In the genomic region with DNA sequence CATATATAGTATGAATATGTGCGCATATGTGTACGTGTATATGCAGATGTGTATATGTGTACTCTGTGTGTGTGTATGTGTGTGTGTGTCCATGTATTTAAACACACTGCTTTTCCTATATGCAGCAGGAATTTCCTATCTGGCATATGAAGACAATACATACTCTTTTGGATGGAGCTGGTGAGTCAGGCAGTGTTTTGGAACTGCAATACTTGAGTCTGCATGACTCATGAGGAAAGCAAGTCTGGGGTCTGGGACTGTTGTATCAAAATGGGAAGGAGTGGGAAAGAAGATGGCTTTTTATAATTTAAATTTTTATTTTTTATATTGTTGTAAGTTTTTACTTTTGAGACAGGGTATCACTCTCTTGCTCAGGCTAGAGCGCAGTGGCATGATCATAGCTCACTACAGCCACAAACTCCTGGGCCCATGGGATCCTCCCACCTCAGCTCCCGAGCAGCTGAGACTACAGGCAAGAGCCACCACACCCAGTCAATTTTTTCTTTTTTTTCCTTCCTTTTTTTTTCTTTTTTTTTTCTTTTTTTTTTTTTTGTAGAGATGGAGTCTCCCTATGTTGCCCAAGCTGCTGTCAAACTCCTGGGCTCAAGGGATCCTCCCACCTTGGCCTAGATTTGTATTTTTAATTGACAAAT, we compare ENCODE assay signal across 12 cellular contexts.
DNase-seq lines count a peak whose midpoint lies in the region; ATAC-seq and TF ChIP-seq lines count a peak whose summit lies in the region.
"Had no signal": no experiment of that assay in that cellular context is flagged by ENCODE, and none has a peak within 500 bp of the region (broad histone marks: within the 10 kb centered on the region; RNA-seq: fewer than 3 reads in every experiment).

No MANE protein-coding gene starts in this region.

- no peaks in the 10 kb centered on the region for H3K9me3 ChIP-seq in SK-N-SH
- no peaks in the 10 kb centered on the region for H3K9me3 ChIP-seq in smooth muscle cell (replicated peaks; ENCODE audit: low read depth)
- H3K9me3 ChIP-seq in left ventricle myocardium inferior (replicated peaks) = no peaks in the 10 kb centered on the region

- no peak for TF ChIP-seq EP300 in SK-N-SH (IDR thresholded peaks at IDR 0.05; ENCODE audit: borderline replicate concordance in 1 of 2, low read depth in 1 of 2, low read length in 1 of 2)

- H3K27me3 Mint-ChIP-seq in activated T-cell treated with anti-CD3 and anti-CD28 coated beads, Interleukin-2, amount 50 U/mL, for 24 hours = no peaks in the 10 kb centered on the region

- TF ChIP-seq CTCF in SK-N-SH (IDR thresholded peaks at IDR 0.05) = no peak
- TF ChIP-seq CTCF in smooth muscle cell (IDR thresholded peaks at IDR 0.05; ENCODE audit: borderline replicate concordance, insufficient read depth, poor library complexity, severe bottlenecking) = no peak
- no peak for TF ChIP-seq CTCF in left ventricle myocardium inferior (IDR thresholded peaks at IDR 0.05; ENCODE audit: borderline replicate concordance)

- H3K27ac ChIP-seq in SK-N-SH (ENCODE audit: low read depth in 2 of 2, low read length in 1 of 2) (peak overlapping the region in 1 of 2 experiments; percentile 81; a peak in 2 of 4 replicates), smooth muscle cell (ENCODE audit: low read depth) (peak overlapping the region; percentile 92), left ventricle myocardium inferior (replicated peaks) (no peak overlapping the region)
- H3K27ac ChIP-seq: parathyroid adenoma had no signal

- H3K27me3 ChIP-seq in SK-N-SH (ENCODE audit: insufficient read depth) (no peaks in the 10 kb centered on the region), smooth muscle cell (ENCODE audit: low read depth) (no peaks in the 10 kb centered on the region), left ventricle myocardium inferior (ENCODE audit: low read depth) (no peaks in the 10 kb centered on the region)

- no peak overlapping the region for H3K4me3 Mint-ChIP-seq in activated T-cell treated with anti-CD3 and anti-CD28 coated beads, Interleukin-2, amount 50 U/mL, for 24 hours

- H3K9ac ChIP-seq in SK-N-SH = no peak overlapping the region; the same call in 1 of the 2 replicates
- H3K9ac ChIP-seq in smooth muscle cell (ENCODE audit: low read depth) = no peak overlapping the region
- H3K9ac ChIP-seq: parathyroid adenoma had no signal

- H3F3A ChIP-seq in SK-N-SH (replicated peaks; ENCODE audit: insufficient read depth) = peaks cover 18% of the 10 kb centered on the region
- H3F3A ChIP-seq in smooth muscle cell (ENCODE audit: low read depth) = peaks cover 24% of the 10 kb centered on the region

- H3K4me3 ChIP-seq in SK-N-SH (ENCODE audit: low read depth in 2 of 2, low read length in 1 of 2) = no peak overlapping the region
- H3K4me3 ChIP-seq in smooth muscle cell = no peak overlapping the region
- no peak overlapping the region for H3K4me3 ChIP-seq in left ventricle myocardium inferior
- H3K4me3 ChIP-seq: GM12878 had no signal

- H3K36me3 ChIP-seq in SK-N-SH (replicated peaks in 1 of 2; ENCODE audit: control insufficient read depth in 1 of 2, insufficient read depth in 2 of 2, low read length in 1 of 2) (peaks cover 0 to 3% of the 10 kb centered on the region in 2 experiments), smooth muscle cell (ENCODE audit: low read depth) (no peaks in the 10 kb centered on the region), left ventricle myocardium inferior (no peaks in the 10 kb centered on the region)

- 48% methylated on average over 4 of the region's 4 CpGs for WGBS in SK-N-SH (ENCODE audit: low lambda C conversion rate)
- 73% methylated on average over 4 of the region's 4 CpGs for WGBS in smooth muscle cell (ENCODE audit: low lambda C conversion rate)

- peaks cover 83% of the 10 kb centered on the region for H3K79me2 ChIP-seq in SK-N-SH (ENCODE audit: insufficient read depth)
- H3K79me2 ChIP-seq in smooth muscle cell (ENCODE audit: low read depth) = peaks cover 74% of the 10 kb centered on the region
- H3K79me2 ChIP-seq: parathyroid adenoma had no signal

- no peaks in the 10 kb centered on the region for H3K9me3 Mint-ChIP-seq in activated T-cell treated with anti-CD3 and anti-CD28 coated beads, Interleukin-2, amount 50 U/mL, for 24 hours

- H4K20me1 ChIP-seq in SK-N-SH (ENCODE audit: insufficient read depth) (no peaks in the 10 kb centered on the region; the same call in 1 of the 2 replicates), smooth muscle cell (ENCODE audit: low read depth) (no peaks in the 10 kb centered on the region)

- POLR2A ChIA-PET in SK-N-SH (lab: Yijun Ruan, JAX) = no interaction called here

- no peak for DNase-seq in activated T-cell treated with anti-CD3 and anti-CD28 coated beads, Interleukin-2, amount 50 U/mL, for 24 hours
- DNase-seq in activated T-cell treated with anti-CD3 and anti-CD28 coated beads, Interleukin-2, amount 50 U/mL, for 48 hours = no peak
- DNase-seq in SK-N-SH (no peak), smooth muscle cell (lab: John Stamatoyannopoulos, UW; ENCODE audit: unreplicated experiment) (no peak), left ventricle myocardium inferior (no peak)
- DNase-seq: NCI-H187 treated with DMSO at 0.1 percent for 48 hours, RPMI8226 had no signal

- H2AFZ ChIP-seq in SK-N-SH (ENCODE audit: low read depth) (no peak overlapping the region), smooth muscle cell (ENCODE audit: low read depth) (no peak overlapping the region)
- H2AFZ ChIP-seq: parathyroid adenoma had no signal

- ATAC-seq in esophagus mucosa (peak; percentile 55), GM21825 (IDR thresholded peaks at IDR 0.05; ENCODE audit: unreplicated experiment) (no peak), HG03139 (IDR thresholded peaks at IDR 0.05; ENCODE audit: unreplicated experiment) (no peak)
- ATAC-seq: GM12878 had no signal

- intact Hi-C loops in left ventricle myocardium inferior (cut with micrococcal nuclease) = no loop called here

- H3K9me2 ChIP-seq in SK-N-SH = no peaks in the 10 kb centered on the region

- peaks cover 6% of the 10 kb centered on the region for H3K36me3 Mint-ChIP-seq in activated T-cell treated with anti-CD3 and anti-CD28 coated beads, Interleukin-2, amount 50 U/mL, for 24 hours (ENCODE audit: low read depth)

- TF ChIP-seq RAD21 in SK-N-SH (IDR thresholded peaks at IDR 0.05; ENCODE audit: low read length) = no peak

- H3K4me1 ChIP-seq in SK-N-SH (ENCODE audit: control insufficient read depth in 1 of 2, insufficient read depth in 2 of 2, low read depth in 1 of 2, low read length in 1 of 2) = peaks cover 0 to 23% of the 10 kb centered on the region in 2 experiments; a peak in 2 of 4 replicates
- peaks cover 21% of the 10 kb centered on the region for H3K4me1 ChIP-seq in smooth muscle cell (ENCODE audit: low read depth)
- peaks cover 33% of the 10 kb centered on the region for H3K4me1 ChIP-seq in left ventricle myocardium inferior

- H3K4me2 ChIP-seq in SK-N-SH = no peak overlapping the region
- H3K4me2 ChIP-seq in smooth muscle cell = peak overlapping the region; percentile 48

- H3K4me1 Mint-ChIP-seq in activated T-cell treated with anti-CD3 and anti-CD28 coated beads, Interleukin-2, amount 50 U/mL, for 24 hours (ENCODE audit: low read depth) = peaks cover 90% of the 10 kb centered on the region

- peak overlapping the region; percentile 94 for H3K27ac Mint-ChIP-seq in activated T-cell treated with anti-CD3 and anti-CD28 coated beads, Interleukin-2, amount 50 U/mL, for 24 hours

- CTCF ChIA-PET in SK-N-SH (lab: Yijun Ruan, JAX) = no interaction called here

TF ChIP-seq in SK-N-SH, 30 proteins besides CTCF, POLR2A, EP300 and RAD21:
- TF ChIP-seq YY1 (IDR thresholded peaks at IDR 0.05; ENCODE audit: low read depth) (no peak), RFX5 (IDR thresholded peaks at IDR 0.05; ENCODE audit: low read length) (no peak), SIN3A (IDR thresholded peaks at IDR 0.05; ENCODE audit: borderline replicate concordance, low read depth, low read length) (no peak), FOSL2 (IDR thresholded peaks at IDR 0.05; ENCODE audit: borderline replicate concordance, low read depth) (peak; percentile 92), RXRA (IDR thresholded peaks at IDR 0.05; ENCODE audit: borderline replicate concordance, low read depth) (no peak), POLR2AphosphoS5 (IDR thresholded peaks at IDR 0.05; ENCODE audit: low read depth, low read length) (no peak), TCF12 (IDR thresholded peaks at IDR 0.05) (peak; percentile 63), JUND (IDR thresholded peaks at IDR 0.05) (peak; percentile 65), NFIC (IDR thresholded peaks at IDR 0.05; ENCODE audit: borderline replicate concordance) (peak; percentile 34; the same call in 1 of the 2 replicates), FOXM1 (IDR thresholded peaks at IDR 0.05; ENCODE audit: low read depth) (no peak), GATA2 (CRISPR knock-in tag; IDR thresholded peaks at IDR 0.05) (no peak), TEAD4 (IDR thresholded peaks at IDR 0.05; ENCODE audit: borderline replicate concordance, insufficient read depth) (0 out of 2 replicates have a peak, but pooled peaks have one; percentile 13), MEF2A (IDR thresholded peaks at IDR 0.05; ENCODE audit: borderline replicate concordance, low read depth) (no peak), EZH2phosphoT487 (IDR thresholded peaks at IDR 0.05; ENCODE audit: borderline replicate concordance, low read depth) (no peak)
- TF ChIP-seq, protein P1, sequence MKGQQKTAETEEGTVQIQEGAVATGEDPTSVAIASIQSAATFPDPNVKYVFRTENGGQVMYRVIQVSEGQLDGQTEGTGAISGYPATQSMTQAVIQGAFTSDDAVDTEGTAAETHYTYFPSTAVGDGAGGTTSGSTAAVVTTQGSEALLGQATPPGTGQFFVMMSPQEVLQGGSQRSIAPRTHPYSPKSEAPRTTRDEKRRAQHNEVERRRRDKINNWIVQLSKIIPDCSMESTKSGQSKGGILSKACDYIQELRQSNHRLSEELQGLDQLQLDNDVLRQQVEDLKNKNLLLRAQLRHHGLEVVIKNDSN (IDR thresholded peaks at IDR 0.05; ENCODE audit: borderline replicate concordance, low read depth) = no peak
- TF ChIP-seq, protein P2, sequence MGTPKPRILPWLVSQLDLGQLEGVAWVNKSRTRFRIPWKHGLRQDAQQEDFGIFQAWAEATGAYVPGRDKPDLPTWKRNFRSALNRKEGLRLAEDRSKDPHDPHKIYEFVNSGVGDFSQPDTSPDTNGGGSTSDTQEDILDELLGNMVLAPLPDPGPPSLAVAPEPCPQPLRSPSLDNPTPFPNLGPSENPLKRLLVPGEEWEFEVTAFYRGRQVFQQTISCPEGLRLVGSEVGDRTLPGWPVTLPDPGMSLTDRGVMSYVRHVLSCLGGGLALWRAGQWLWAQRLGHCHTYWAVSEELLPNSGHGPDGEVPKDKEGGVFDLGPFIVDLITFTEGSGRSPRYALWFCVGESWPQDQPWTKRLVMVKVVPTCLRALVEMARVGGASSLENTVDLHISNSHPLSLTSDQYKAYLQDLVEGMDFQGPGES (IDR thresholded peaks at IDR 0.05; ENCODE audit: low read depth, low read length) = no peak
- TF ChIP-seq, protein P3, sequence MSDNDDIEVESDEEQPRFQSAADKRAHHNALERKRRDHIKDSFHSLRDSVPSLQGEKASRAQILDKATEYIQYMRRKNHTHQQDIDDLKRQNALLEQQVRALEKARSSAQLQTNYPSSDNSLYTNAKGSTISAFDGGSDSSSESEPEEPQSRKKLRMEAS (IDR thresholded peaks at IDR 0.05; ENCODE audit: low read depth) = no peak
